Comparison of ENCODE assay signal across 24 cellular contexts in the genomic region with DNA sequence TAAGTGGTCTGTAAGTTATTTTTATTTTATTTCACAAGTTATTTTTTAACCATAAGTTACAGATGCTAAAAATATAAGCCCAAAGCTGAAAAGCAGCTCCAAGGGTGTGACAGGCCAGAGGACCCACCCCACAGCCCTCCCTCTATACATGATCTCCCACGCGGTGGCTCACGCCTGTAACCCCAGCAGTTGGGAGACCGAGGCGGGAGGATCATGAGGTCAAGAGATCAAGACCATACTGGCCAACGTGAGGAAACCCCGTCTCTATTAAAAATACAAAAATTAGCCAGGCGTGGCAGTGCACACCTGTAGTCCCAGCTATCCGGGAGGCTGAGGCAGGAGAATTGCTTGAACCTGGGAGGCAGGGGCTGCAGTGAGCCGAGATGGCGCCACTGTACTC.
"Had no signal": no experiment of that assay in that cellular context is flagged by ENCODE, and none has a peak within 500 bp of the region (broad histone marks: within the 10 kb centered on the region; RNA-seq: fewer than 3 reads in every experiment).

No MANE protein-coding gene starts in this region.

- H3K4me1 Mint-ChIP-seq: endodermal cell had no signal

- ATAC-seq: activated CD4-positive, CD25-positive, alpha-beta regulatory T cell treated with anti-CD3 and anti-CD28 coated beads, Interleukin-2, amount 50 U/mL, for 24 hours; activated CD8-positive, alpha-beta T cell treated with anti-CD3 and anti-CD28 coated beads for 36 hours; activated T-cell treated with anti-CD3 and anti-CD28 coated beads, Interleukin-2, amount 50 U/mL, for 4 hours; body of pancreas; T-cell had no signal

- H3K9me3 ChIP-seq: adrenal gland, body of pancreas, gastrocnemius medialis had no signal

- DNase-seq: activated B cell treated with CpG ODN at 0.5 μM for 24 hours; activated CD4-positive, alpha-beta T cell treated with anti-CD3 and anti-CD28 coated beads, Interleukin-2, amount 50 U/mL, for 1 hour; activated CD4-positive, alpha-beta T cell treated with anti-CD3 and anti-CD28 coated beads, Interleukin-2, amount 50 U/mL, for 48 hours; activated CD8-positive, alpha-beta memory T cell treated with anti-CD3 and anti-CD28 coated beads for 24 hours; activated effector memory CD4-positive, alpha-beta T cell treated with anti-CD3 and anti-CD28 coated beads, Interleukin-2, amount 50 U/mL, for 16 hours; activated naive CD4-positive, alpha-beta T cell treated with anti-CD3 and anti-CD28 coated beads for 36 hours; activated naive CD8-positive, alpha-beta T cell treated with anti-CD3 and anti-CD28 coated beads for 36 hours; activated naive CD8-positive, alpha-beta T cell treated with anti-CD3 and anti-CD28 coated beads, Interleukin-2, amount 50 U/mL, for 24 hours; activated T-cell treated with anti-CD3 and anti-CD28 coated beads, Interleukin-2, amount 50 U/mL, for 4 hours; cortex of kidney; effector memory CD4-positive, alpha-beta T cell; gastrocnemius medialis; T-cell had no signal

- H3K27ac Mint-ChIP-seq: activated B cell treated with CpG ODN at 0.5 μM for 24 hours; activated CD8-positive, alpha-beta T cell treated with anti-CD3 and anti-CD28 coated beads for 36 hours; activated naive CD4-positive, alpha-beta T cell treated with anti-CD3 and anti-CD28 coated beads for 36 hours; activated naive CD4-positive, alpha-beta T cell treated with anti-CD3 and anti-CD28 coated beads, Interleukin-2, amount 50 U/mL, for 24 hours; activated naive CD8-positive, alpha-beta T cell treated with anti-CD3 and anti-CD28 coated beads for 36 hours; activated naive CD8-positive, alpha-beta T cell treated with anti-CD3 and anti-CD28 coated beads, Interleukin-2, amount 50 U/mL, for 24 hours; activated T-helper 2 cell treated with anti-CD3 and anti-CD28 coated beads, Interferon-gamma antibody, Interleukin-2, Interleukin-4, amounts not matched to agents 10 μg/mL and 5 μg/mL and 100 μg/mL, durations not matched to agents 14 hours and 24 hours and 36 hours; endodermal cell; T-cell; T-helper 1 cell treated with Interleukin-12 subunit alpha and Interleukin-12 subunit beta and Interleukin-4 antibody, amounts not matched to agents 30 μg/mL and 1 μg/mL, for 36 hours had no signal

- H3K36me3 ChIP-seq: adrenal gland, gastrocnemius medialis, WERI-Rb-1 had no signal

- H3K27ac ChIP-seq: adrenal gland, body of pancreas, foreskin keratinocyte, gastrocnemius medialis, WERI-Rb-1 had no signal

- H3K4me3 ChIP-seq: adrenal gland, body of pancreas, gastrocnemius medialis had no signal

- H3K9me3 Mint-ChIP-seq: activated B cell treated with CpG ODN at 0.5 μM for 24 hours; activated CD8-positive, alpha-beta T cell treated with anti-CD3 and anti-CD28 coated beads for 36 hours; activated naive CD4-positive, alpha-beta T cell treated with anti-CD3 and anti-CD28 coated beads for 36 hours; activated naive CD4-positive, alpha-beta T cell treated with anti-CD3 and anti-CD28 coated beads, Interleukin-2, amount 50 U/mL, for 24 hours; activated naive CD8-positive, alpha-beta T cell treated with anti-CD3 and anti-CD28 coated beads for 36 hours; activated naive CD8-positive, alpha-beta T cell treated with anti-CD3 and anti-CD28 coated beads, Interleukin-2, amount 50 U/mL, for 24 hours; activated T-cell treated with anti-CD3 and anti-CD28 coated beads, Interleukin-2, amount 50 U/mL, for 4 hours; activated T-helper 2 cell treated with anti-CD3 and anti-CD28 coated beads, Interferon-gamma antibody, Interleukin-2, Interleukin-4, amounts not matched to agents 10 μg/mL and 5 μg/mL and 100 μg/mL, durations not matched to agents 14 hours and 24 hours and 36 hours; endodermal cell; T-cell; T-helper 1 cell treated with Interleukin-12 subunit alpha and Interleukin-12 subunit beta and Interleukin-4 antibody, amounts not matched to agents 30 μg/mL and 1 μg/mL, for 36 hours had no signal

- H3K4me3 Mint-ChIP-seq: activated B cell treated with CpG ODN at 0.5 μM for 24 hours; activated CD8-positive, alpha-beta T cell treated with anti-CD3 and anti-CD28 coated beads for 36 hours; activated naive CD4-positive, alpha-beta T cell treated with anti-CD3 and anti-CD28 coated beads for 36 hours; activated naive CD4-positive, alpha-beta T cell treated with anti-CD3 and anti-CD28 coated beads, Interleukin-2, amount 50 U/mL, for 24 hours; activated naive CD8-positive, alpha-beta T cell treated with anti-CD3 and anti-CD28 coated beads for 36 hours; activated naive CD8-positive, alpha-beta T cell treated with anti-CD3 and anti-CD28 coated beads, Interleukin-2, amount 50 U/mL, for 24 hours; activated T-cell treated with anti-CD3 and anti-CD28 coated beads, Interleukin-2, amount 50 U/mL, for 4 hours; endodermal cell; T-helper 1 cell treated with Interleukin-12 subunit alpha and Interleukin-12 subunit beta and Interleukin-4 antibody, amounts not matched to agents 30 μg/mL and 1 μg/mL, for 36 hours had no signal

- H3K27me3 ChIP-seq: adrenal gland, body of pancreas, foreskin keratinocyte, gastrocnemius medialis had no signal

- H3K27me3 Mint-ChIP-seq: activated naive CD4-positive, alpha-beta T cell treated with anti-CD3 and anti-CD28 coated beads, Interleukin-2, amount 50 U/mL, for 24 hours; activated naive CD8-positive, alpha-beta T cell treated with anti-CD3 and anti-CD28 coated beads for 36 hours; activated naive CD8-positive, alpha-beta T cell treated with anti-CD3 and anti-CD28 coated beads, Interleukin-2, amount 50 U/mL, for 24 hours had no signal

- H3K36me3 Mint-ChIP-seq: activated naive CD4-positive, alpha-beta T cell treated with anti-CD3 and anti-CD28 coated beads, Interleukin-2, amount 50 U/mL, for 24 hours; activated naive CD8-positive, alpha-beta T cell treated with anti-CD3 and anti-CD28 coated beads for 36 hours; T-cell had no signal

- FAIRE-seq: colon had no signal
